1 cellular context compared by ENCODE assay signal in genomic region chr16:2980227-2981176, GRCh38.
TF ChIP-seq lines count a peak whose summit lies in the region.

Gene PKMYT1, minus strand, starts transcription at chr16:2980446. Its CDS starts 789 bp downstream, at chr16:2979657.

TF ChIP-seq in K562, 482 proteins besides CTCF, POLR2A, EP300 and RAD21 (continued from another document and continues in another):
- TF ChIP-seq ZNF592 (IDR thresholded peaks at IDR 0.05) (peak; percentile 14; the same call in 1 of the 2 replicates), MYC (IDR thresholded peaks at IDR 0.05; ENCODE audit: low read depth, low read length) (peak; percentile 78; the same call in 1 of the 2 replicates), MYC (CRISPR knock-in tag; IDR thresholded peaks at IDR 0.05; ENCODE audit: borderline replicate concordance, low read depth) (peak; percentile 76; the same call in 1 of the 2 replicates), RHOXF2B (CRISPR knock-in tag; conservative IDR thresholded peaks at IDR 0.05) (no peak), VEZF1 (CRISPR knock-in tag; IDR thresholded peaks at IDR 0.05) (peak; percentile 62), ZBTB12 (CRISPR knock-in tag; IDR thresholded peaks at IDR 0.05) (no peak), TCF3 (CRISPR knock-in tag; IDR thresholded peaks at IDR 0.05) (no peak), ELK3 (CRISPR knock-in tag; IDR thresholded peaks at IDR 0.05) (0 out of 2 replicates have a peak, but pooled peaks have one; percentile 10), COPS2 (conservative IDR thresholded peaks at IDR 0.05) (no peak), SIN3B (IDR thresholded peaks at IDR 0.05; ENCODE audit: low read depth) (peak; percentile 35), CAMTA2 (CRISPR knock-in tag; conservative IDR thresholded peaks at IDR 0.05) (no peak), ZNF655 (CRISPR knock-in tag; IDR thresholded peaks at IDR 0.05) (no peak), USF1 (CRISPR knock-in tag; IDR thresholded peaks at IDR 0.05) (peak; percentile 60), NCOA2 (IDR thresholded peaks at IDR 0.05; ENCODE audit: partially characterized antibody in 2 of 2) (no peak), MTA2 (IDR thresholded peaks at IDR 0.05; ENCODE audit: low read depth) (no peak), LCOR (CRISPR knock-in tag; IDR thresholded peaks at IDR 0.05) (0 out of 2 replicates have a peak, but pooled peaks have one; percentile 7), ZNF12 (CRISPR knock-in tag; IDR thresholded peaks at IDR 0.05) (peak; percentile 27), ZBTB2 (IDR thresholded peaks at IDR 0.05) (peak; percentile 81; the same call in 1 of the 2 replicates), DPF2 (IDR thresholded peaks at IDR 0.05) (no peak), RERE (CRISPR knock-in tag; IDR thresholded peaks at IDR 0.05; ENCODE audit: borderline replicate concordance) (no peak), CREM (IDR thresholded peaks at IDR 0.05; ENCODE audit: low read depth) (peak; percentile 70), ZNF407 (IDR thresholded peaks at IDR 0.05; ENCODE audit: low read depth) (no peak), XRCC5 (IDR thresholded peaks at IDR 0.05; ENCODE audit: low read depth, low read length) (no peak), ZNF134 (CRISPR knock-in tag; conservative IDR thresholded peaks at IDR 0.05) (no peak), TRIM28 (IDR thresholded peaks at IDR 0.05) (no peak), DLX4 (CRISPR knock-in tag; IDR thresholded peaks at IDR 0.05) (no peak)
